Comparison of ENCODE assay signal across 1 cellular context in genomic region chr14:73136387-73137221, GRCh38.
TF ChIP-seq lines count a peak whose summit lies in the region.

TSS of gene PSEN1 (plus strand) at chr14:73136507. CDS start at chr14:73148020, 11,513 bp downstream.

TF ChIP-seq in SK-N-SH, 30 proteins besides CTCF, POLR2A, EP300 and RAD21 (continued from another document):
- TF ChIP-seq REST (IDR thresholded peaks at IDR 0.05; ENCODE audit: low read depth, low read length): no peak
- TF ChIP-seq PBX3 (IDR thresholded peaks at IDR 0.05): no peak
- no peak for TF ChIP-seq TEAD4 (IDR thresholded peaks at IDR 0.05; ENCODE audit: borderline replicate concordance, insufficient read depth)
- TF ChIP-seq ZBTB33 (IDR thresholded peaks at IDR 0.05; ENCODE audit: borderline replicate concordance, low read depth): no peak
- TF ChIP-seq NRF1 (IDR thresholded peaks at IDR 0.05; ENCODE audit: low read depth, low read length): no peak
- TF ChIP-seq POLR2AphosphoS5 (IDR thresholded peaks at IDR 0.05; ENCODE audit: low read depth, low read length): peak; percentile 90
- TF ChIP-seq MEF2A (IDR thresholded peaks at IDR 0.05; ENCODE audit: borderline replicate concordance, low read depth): no peak
- no peak for TF ChIP-seq EZH2phosphoT487 (IDR thresholded peaks at IDR 0.05; ENCODE audit: borderline replicate concordance, low read depth)
- peak; percentile 41; the same call in 1 of the 2 replicates for TF ChIP-seq MXI1 (IDR thresholded peaks at IDR 0.05; ENCODE audit: low read depth, low read length)
